In the genomic region with DNA sequence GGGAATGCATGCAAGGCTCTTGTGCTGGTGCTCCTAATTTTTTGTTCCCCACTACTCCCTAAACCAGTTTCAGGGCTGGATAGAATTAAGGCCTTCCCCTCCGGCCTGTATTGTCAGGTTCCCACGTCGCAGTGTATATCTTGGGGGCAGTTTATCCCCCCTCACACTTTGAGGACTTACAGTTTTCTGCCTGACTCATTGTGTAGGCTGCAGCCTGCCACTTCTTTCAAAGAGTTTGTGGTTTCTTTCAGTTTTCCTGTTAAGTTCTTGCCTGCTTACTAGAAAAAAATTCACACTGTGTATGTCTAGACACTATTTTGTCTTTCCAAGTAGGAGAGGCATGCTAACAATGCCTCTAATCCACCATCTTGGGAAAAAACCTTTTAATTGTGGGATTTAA, we compare ENCODE assay signal across 1 cellular context.
TF ChIP-seq lines count a peak whose summit lies in the region.

No MANE protein-coding gene starts in this region.

TF ChIP-seq in HEK293T, 16 proteins besides CTCF, POLR2A, EP300 and RAD21 (continued from another document):
- TF ChIP-seq FOXK2 (IDR thresholded peaks at IDR 0.05) (no peak), FOXA1 (IDR thresholded peaks at IDR 0.05) (no peak)
